17 cellular contexts compared by ENCODE assay signal in the genomic region with DNA sequence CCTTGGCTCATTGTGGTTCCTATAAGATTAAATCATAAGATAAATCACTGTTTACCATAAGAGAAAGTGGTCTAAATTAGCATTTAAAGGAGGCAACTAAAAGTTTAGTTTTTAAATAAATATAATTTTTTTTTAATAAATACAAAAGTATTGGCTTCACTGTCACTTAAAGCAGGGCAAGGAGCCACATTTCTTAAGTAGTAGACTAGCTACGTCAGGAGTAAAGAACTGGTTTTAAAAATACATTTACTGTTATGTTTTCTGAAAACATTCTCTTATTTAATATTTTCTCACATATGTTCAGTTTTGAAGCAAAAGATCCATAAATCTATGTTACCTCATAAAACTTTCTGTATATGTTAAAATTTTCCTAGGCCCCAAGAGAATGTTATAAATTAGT. TPM values are rescaled to one million over a fixed set of nuclear protein-coding genes. Genes with fewer than 3 reads are reported as not detected.
DNase-seq lines count a peak whose midpoint lies in the region; ATAC-seq and TF ChIP-seq lines count a peak whose summit lies in the region.
"Had no signal": no experiment of that assay in that cellular context is flagged by ENCODE, and none has a peak within 500 bp of the region (broad histone marks: within the 10 kb centered on the region; RNA-seq: fewer than 3 reads in every experiment).

No MANE protein-coding gene starts in this region.

- ATAC-seq in sciatic nerve: no peak
- ATAC-seq: GM12878, left colon had no signal

- intact Hi-C loops in esophagus muscularis mucosa (cut with DNase I): no loop called here
- intact Hi-C loops in tibial artery (cut with DNase I; ENCODE audit: low total_unique reads): no loop called here
- intact Hi-C loops in sciatic nerve (cut with DNase I): no loop called here

- peak; percentile 65 for DNase-seq in OCI-M1 (lab: John Stamatoyannopoulos, UW)
- no peak for DNase-seq in esophagus muscularis mucosa (ENCODE audit: extremely low spot score)
- DNase-seq in tibial artery: no peak
- DNase-seq in glutamatergic neuron: no peak
- DNase-seq in NCI-H2171 treated with DMSO at 0.1 percent for 48 hours (lab: John Stamatoyannopoulos, UW): no peak
- DNase-seq in sciatic nerve (ENCODE audit: low spot score): no peak
- DNase-seq: activated CD4-positive, alpha-beta T cell treated with anti-CD3 and anti-CD28 coated beads for 48 hours; activated T-cell treated with anti-CD3 and anti-CD28 coated beads, Interleukin-2, amount 50 U/mL, for 24 hours; left colon; NCI-H1694 treated with DMSO at 0.1 percent for 48 hours; NCI-H82; stimulated activated CD4-positive, alpha-beta T cell treated with anti-CD3 and anti-CD28 coated beads, Interleukin-15, amount 100 ng/mL, for 24 hours had no signal

- H3K27ac Mint-ChIP-seq in nephron (peak overlapping the region; percentile 76 to 91 (median 77)), glutamatergic neuron (ENCODE audit: unreplicated experiment) (no peak overlapping the region)
- H3K27ac Mint-ChIP-seq: activated T-cell treated with anti-CD3 and anti-CD28 coated beads, Interleukin-2, amount 50 U/mL, for 24 hours; T-helper 2 cell treated with Interferon-gamma antibody and Interleukin-4, amounts not matched to agents 5 μg/mL and 100 μg/mL, for 36 hours had no signal

- H3K4me3 Mint-ChIP-seq in nephron (peak overlapping the region; percentile 78 to 86 (median 81)), glutamatergic neuron (ENCODE audit: unreplicated experiment) (no peak overlapping the region)
- H3K4me3 Mint-ChIP-seq: activated T-cell treated with anti-CD3 and anti-CD28 coated beads, Interleukin-2, amount 50 U/mL, for 24 hours; T-helper 2 cell treated with Interferon-gamma antibody and Interleukin-4, amounts not matched to agents 5 μg/mL and 100 μg/mL, for 36 hours had no signal

- H3K4me3 ChIP-seq in esophagus muscularis mucosa: peak overlapping the region; percentile 45 to 59 (median 58)
- H3K4me3 ChIP-seq in tibial artery: peak overlapping the region; percentile 48 to 55
- H3K4me3 ChIP-seq: GM12878 had no signal

- peaks cover 0 to 58% (median 45%) of the 10 kb centered on the region in 4 donors for H3K4me1 ChIP-seq in esophagus muscularis mucosa
- peaks cover 0 to 42% (median 10%) of the 10 kb centered on the region in 4 donors for H3K4me1 ChIP-seq in tibial artery

- TF ChIP-seq EP300 in esophagus muscularis mucosa (IDR thresholded peaks at IDR 0.05): no peak

- no peak for TF ChIP-seq CTCF in esophagus muscularis mucosa (IDR thresholded peaks at IDR 0.05)
- no peak for TF ChIP-seq CTCF in nephron (IDR thresholded peaks at IDR 0.05; ENCODE audit: unreplicated experiment in 3 of 3)
- TF ChIP-seq CTCF in tibial artery (IDR thresholded peaks at IDR 0.05): no peak
- no peak for TF ChIP-seq CTCF in glutamatergic neuron (IDR thresholded peaks at IDR 0.05; ENCODE audit: partially characterized antibody, unreplicated experiment)

- H3K9me3 Mint-ChIP-seq in nephron (no peaks in the 10 kb centered on the region), glutamatergic neuron (ENCODE audit: unreplicated experiment) (no peaks in the 10 kb centered on the region)
- H3K9me3 Mint-ChIP-seq: activated T-cell treated with anti-CD3 and anti-CD28 coated beads, Interleukin-2, amount 50 U/mL, for 24 hours; neural crest cell; T-helper 2 cell treated with Interferon-gamma antibody and Interleukin-4, amounts not matched to agents 5 μg/mL and 100 μg/mL, for 36 hours had no signal

- WGBS in esophagus muscularis mucosa: 28% methylated on average over 1 of the region's 1 CpG

- no peaks in the 10 kb centered on the region for H3K27me3 ChIP-seq in esophagus muscularis mucosa
- H3K27me3 ChIP-seq in tibial artery: no peaks in the 10 kb centered on the region

- H3K9me3 ChIP-seq in esophagus muscularis mucosa: no peaks in the 10 kb centered on the region
- H3K9me3 ChIP-seq in tibial artery: no peaks in the 10 kb centered on the region

- peaks cover 29% of the 10 kb centered on the region for H3K36me3 Mint-ChIP-seq in nephron (ENCODE audit: low read depth)
- no peaks in the 10 kb centered on the region for H3K36me3 Mint-ChIP-seq in glutamatergic neuron (ENCODE audit: unreplicated experiment)

- H3K36me3 ChIP-seq in esophagus muscularis mucosa (peaks cover 0 to 9% (median 4%) of the 10 kb centered on the region in 4 donors), tibial artery (peaks cover 0 to 5% (median 5%) of the 10 kb centered on the region in 3 donors)

- H3K4me1 Mint-ChIP-seq in nephron (peaks cover 47% of the 10 kb centered on the region), glutamatergic neuron (ENCODE audit: low read depth, unreplicated experiment) (peaks cover 6% of the 10 kb centered on the region)

- H3K27ac ChIP-seq in esophagus muscularis mucosa (replicated peaks in 1 of 4) (peak overlapping the region; percentile 74 to 82 (median 78)), tibial artery (peak overlapping the region; percentile 65 to 79)

- no peak for TF ChIP-seq POLR2A in esophagus muscularis mucosa (IDR thresholded peaks at IDR 0.05; ENCODE audit: low read depth)

- H3K27me3 Mint-ChIP-seq in nephron (ENCODE audit: low read depth) (no peaks in the 10 kb centered on the region), glutamatergic neuron (ENCODE audit: unreplicated experiment) (no peaks in the 10 kb centered on the region)
- H3K27me3 Mint-ChIP-seq: activated T-cell treated with anti-CD3 and anti-CD28 coated beads, Interleukin-2, amount 50 U/mL, for 24 hours had no signal

RNA-seq across cellular contexts. Expression of gene ANGPTL1, which starts 2.2 kb away (rescaled TPM):
- total RNA-seq in esophagus muscularis mucosa: 100 to 1,000 TPM; 149 to 206 (median 172) TPM
- not detected for total RNA-seq in glutamatergic neuron (ENCODE audit: unreplicated experiment)
- total RNA-seq in sciatic nerve: 4.1 TPM
- total RNA-seq: glomerular endothelial cell, GM12878 had no signal

Comparison
In these comparisons a context has a peak if more than half of its experiments do, and no peak if none do; other contexts are left out.
1. RNA of gene ANGPTL1, which starts 2.2 kb away (total RNA-seq): 149 to 206 TPM in esophagus muscularis mucosa; 4.1 TPM in sciatic nerve (single experiment) and not detected in glutamatergic neuron (single experiment); every median in the first group is over 10 times any median in the second.